ENCODE assay signal across 23 cellular contexts in the genomic region with DNA sequence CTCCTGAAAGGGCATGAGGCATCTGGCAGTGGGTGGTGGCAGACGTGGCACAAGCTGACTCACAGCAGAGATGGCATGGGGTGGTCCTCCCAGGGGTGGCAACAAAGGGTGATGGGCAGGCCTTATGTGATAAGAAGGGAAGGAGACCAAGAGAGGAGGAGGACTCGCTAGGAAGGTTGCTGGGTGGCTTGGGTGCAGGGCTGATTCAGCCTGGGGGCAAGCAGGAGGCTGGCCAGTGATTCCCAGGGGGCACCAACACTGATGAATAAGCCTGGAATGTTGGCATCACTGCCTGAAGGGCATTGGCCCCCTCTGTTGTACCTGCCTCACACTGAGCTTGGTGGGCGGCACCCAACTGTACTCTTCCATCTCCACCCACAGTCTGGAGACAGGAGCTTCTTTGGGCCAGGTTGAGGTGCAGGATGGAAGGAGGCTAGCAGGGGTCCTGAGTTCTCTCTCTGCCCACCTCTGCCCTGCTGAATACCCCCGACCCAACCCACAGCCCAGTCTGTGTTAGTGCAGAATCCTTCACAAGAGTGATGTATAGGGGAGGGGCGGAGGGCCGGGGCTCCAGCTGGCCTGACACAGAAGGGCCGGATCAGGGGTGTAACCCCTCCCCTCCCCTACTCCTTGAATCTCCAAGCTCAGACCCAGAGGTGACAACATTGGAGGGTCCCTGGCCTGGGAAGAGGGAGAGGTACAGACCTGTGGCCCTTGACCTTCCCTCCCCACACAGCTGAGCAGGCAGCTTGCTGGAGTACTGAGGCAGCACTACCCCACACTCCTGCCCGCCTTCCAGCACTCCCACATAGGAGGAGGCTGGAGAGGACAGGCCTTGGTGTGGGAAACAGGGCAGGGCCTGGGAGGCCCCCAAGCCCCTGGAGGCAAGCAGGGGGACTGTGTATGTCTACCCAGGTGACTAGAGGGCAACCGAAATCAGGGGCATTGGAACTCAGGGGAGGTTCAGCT. TPM values are rescaled to one million over a fixed set of nuclear protein-coding genes. Genes with fewer than 3 reads are reported as not detected.
A peak's percentile ranks its signal among the peaks of the same experiment; 100 is the strongest.
DNase-seq lines count a peak whose midpoint lies in the region; ATAC-seq and TF ChIP-seq lines count a peak whose summit lies in the region.
"Had no signal": no experiment of that assay in that cellular context is flagged by ENCODE, and none has a peak within 500 bp of the region (broad histone marks: within the 10 kb centered on the region; RNA-seq: fewer than 3 reads in every experiment).

No MANE protein-coding gene starts in this region.

- H3K27me3 Mint-ChIP-seq in endodermal cell (ENCODE audit: insufficient read depth): peaks cover 80% of the 10 kb centered on the region
- peaks cover 21 to 32% of the 10 kb centered on the region in 2 donors for H3K27me3 Mint-ChIP-seq in CD4-positive, alpha-beta memory T cell

- no peak overlapping the region for H3K27ac Mint-ChIP-seq in endodermal cell
- H3K27ac Mint-ChIP-seq in CD4-positive, alpha-beta memory T cell: peak overlapping the region in 1 of 7 donors; percentile 52
- H3K27ac Mint-ChIP-seq: activated CD8-positive, alpha-beta memory T cell treated with anti-CD3 and anti-CD28 coated beads, Interleukin-2, amount 10 ng/mL, durations not matched to agents 7 days and 5 days; H9 had no signal

- POLR2A ChIA-PET in CD4-positive, alpha-beta memory T cell (lab: Charles Lee; ENCODE audit: partially characterized antibody): no interaction called here

- intact Hi-C loops in esophagus muscularis mucosa (cut with DNase I): no loop called here
- intact Hi-C loops in CD4-positive, alpha-beta memory T cell (cut with micrococcal nuclease): no loop called here

- H3K4me2 ChIP-seq in BLaER1 treated with 17β-estradiol and CSF1 and Interleukin-3, amounts not matched to agents 10 nM and 100 nM: peak overlapping the region in 8 of 11 experiments; percentile 7 to 66 (median 40); a peak in 13 of 22 replicates
- H3K4me2 ChIP-seq: PC-9 had no signal

- H3K4me3 ChIP-seq in BLaER1 treated with 17β-estradiol and CSF1 and Interleukin-3, amounts not matched to agents 10 nM and 100 nM: no peak overlapping the region
- H3K4me3 ChIP-seq in endodermal cell (ENCODE audit: low read length): no peak overlapping the region
- no peak overlapping the region for H3K4me3 ChIP-seq in esophagus muscularis mucosa
- H3K4me3 ChIP-seq in CD4-positive, alpha-beta memory T cell (ENCODE audit: low read length in 2 of 2): no peak overlapping the region
- H3K4me3 ChIP-seq: PC-9, SJCRH30, vagina had no signal

- 75 to 79% methylated on average over 1 to 9 of the region's 9 CpGs for WGBS in endodermal cell (ENCODE audit: insufficient coverage in 1 of 2, insufficient read length in 1 of 2), 2 experiments
- WGBS in esophagus muscularis mucosa: 84% methylated on average over 8 of the region's 9 CpGs

- TF ChIP-seq POLR2A in esophagus muscularis mucosa (IDR thresholded peaks at IDR 0.05; ENCODE audit: low read depth): no peak

- peaks cover 21 to 38% (median 35%) of the 10 kb centered on the region in 10 experiments for H3K4me1 ChIP-seq in BLaER1 treated with 17β-estradiol and CSF1 and Interleukin-3, amounts not matched to agents 10 nM and 100 nM
- H3K4me1 ChIP-seq in endodermal cell (ENCODE audit: control insufficient read depth, insufficient read depth, low read length) (no peaks in the 10 kb centered on the region), esophagus muscularis mucosa (peaks cover 14 to 23% (median 21%) of the 10 kb centered on the region in 4 donors)
- peaks cover 16% of the 10 kb centered on the region for H3K4me1 ChIP-seq in CD4-positive, alpha-beta memory T cell (ENCODE audit: insufficient read depth, low read length)
- H3K4me1 ChIP-seq: Caco-2, SJCRH30 had no signal

- no peaks in the 10 kb centered on the region for H3K9me3 Mint-ChIP-seq in endodermal cell
- peaks cover 0 to 2% (median 0%) of the 10 kb centered on the region in 8 donors for H3K9me3 Mint-ChIP-seq in CD4-positive, alpha-beta memory T cell
- H3K9me3 Mint-ChIP-seq: H9 had no signal

- H3K27ac ChIP-seq in BLaER1 treated with 17β-estradiol and CSF1 and Interleukin-3, amounts not matched to agents 10 nM and 100 nM: no peak overlapping the region
- H3K27ac ChIP-seq in endodermal cell (ENCODE audit: low read depth, low read length) (no peak overlapping the region), esophagus muscularis mucosa (replicated peaks in 1 of 4) (no peak overlapping the region)
- no peak overlapping the region for H3K27ac ChIP-seq in CD4-positive, alpha-beta memory T cell (ENCODE audit: low read depth, low read length)
- H3K27ac ChIP-seq: PC-9, SJCRH30, vagina had no signal

- H3K4me1 Mint-ChIP-seq in endodermal cell: peaks cover 1% of the 10 kb centered on the region
- peaks cover 6 to 17% (median 8%) of the 10 kb centered on the region in 4 donors for H3K4me1 Mint-ChIP-seq in CD4-positive, alpha-beta memory T cell

- peak; percentile 61 for DNase-seq in NCI-H226
- DNase-seq in endodermal cell: peak; percentile 66
- DNase-seq in omental fat pad (ENCODE audit: low spot score): no peak
- no peak for DNase-seq in esophagus muscularis mucosa (ENCODE audit: extremely low spot score)
- DNase-seq in CD4-positive, alpha-beta memory T cell: no peak
- no peak for DNase-seq in activated CD8-positive, alpha-beta memory T cell treated with anti-CD3 and anti-CD28 coated beads, Interleukin-2, amount 50 U/mL, for 48 hours
- DNase-seq: activated CD8-positive, alpha-beta memory T cell treated with anti-CD3 and anti-CD28 coated beads, Interleukin-2, amount 10 ng/mL, durations not matched to agents 7 days and 5 days; activated effector memory CD4-positive, alpha-beta T cell treated with anti-CD3 and anti-CD28 coated beads, Interleukin-2, amount 50 U/mL, for 16 hours; Caco-2; H9; hippocampal formation; KBM-7; NCI-H1092; NCI-H526 treated with DMSO at 0.1 percent for 48 hours; SJCRH30; stimulated activated CD4-positive, alpha-beta T cell treated with anti-CD3 and anti-CD28 coated beads, Interleukin-2, amount 100 ng/mL, for 24 hours had no signal

- peak; percentile 15 for ATAC-seq in omental fat pad (ENCODE audit: low FRiP score)
- ATAC-seq in HG02840 (IDR thresholded peaks at IDR 0.05; ENCODE audit: low FRiP score, unreplicated experiment): no peak
- ATAC-seq: activated CD8-positive, alpha-beta memory T cell treated with anti-CD3 and anti-CD28 coated beads, Interleukin-2, amount 10 ng/mL, durations not matched to agents 7 days and 5 days had no signal

- peaks cover 0 to 50% (median 20%) of the 10 kb centered on the region in 11 experiments; a peak in 16 of 22 replicates for H4K20me1 ChIP-seq in BLaER1 treated with 17β-estradiol and CSF1 and Interleukin-3, amounts not matched to agents 10 nM and 100 nM

- H3K9ac ChIP-seq in BLaER1 treated with 17β-estradiol and CSF1 and Interleukin-3, amounts not matched to agents 10 nM and 100 nM: no peak overlapping the region
- no peak overlapping the region for H3K9ac ChIP-seq in endodermal cell (ENCODE audit: extremely low read depth, low read length, poor library complexity, severe bottlenecking)

- CTCF ChIA-PET in CD4-positive, alpha-beta memory T cell (lab: Charles Lee; ENCODE audit: partially characterized antibody): interaction anchor here (0.8 to 2.1 kb wide), 3 partner anchors 9 to 17 kb away, joined by 3 to 6 read pairs (median 4); no protein-coding TSS in a partner anchor

- no peak for TF ChIP-seq CTCF in endodermal cell (conservative IDR thresholded peaks at IDR 0.05)
- TF ChIP-seq CTCF in omental fat pad (IDR thresholded peaks at IDR 0.05): no peak
- TF ChIP-seq CTCF in esophagus muscularis mucosa (IDR thresholded peaks at IDR 0.05): no peak

- H3K36me3 ChIP-seq in BLaER1 treated with 17β-estradiol and CSF1 and Interleukin-3, amounts not matched to agents 10 nM and 100 nM: no peaks in the 10 kb centered on the region
- H3K36me3 ChIP-seq in endodermal cell (ENCODE audit: control insufficient read depth, insufficient read depth, low read length) (no peaks in the 10 kb centered on the region), esophagus muscularis mucosa (no peaks in the 10 kb centered on the region)
- H3K36me3 ChIP-seq in CD4-positive, alpha-beta memory T cell (ENCODE audit: insufficient read depth, low read length): no peaks in the 10 kb centered on the region
- H3K36me3 ChIP-seq: SJCRH30, vagina had no signal

- H3K9me3 ChIP-seq in BLaER1 treated with 17β-estradiol and CSF1 and Interleukin-3, amounts not matched to agents 10 nM and 100 nM (replicated peaks in 1 of 11): no peaks in the 10 kb centered on the region
- H3K9me3 ChIP-seq in endodermal cell (ENCODE audit: control insufficient read depth, low read length) (no peaks in the 10 kb centered on the region), esophagus muscularis mucosa (no peaks in the 10 kb centered on the region)
- H3K9me3 ChIP-seq in CD4-positive, alpha-beta memory T cell (ENCODE audit: control insufficient read depth in 1 of 2, low read length in 2 of 2): no peaks in the 10 kb centered on the region
- H3K9me3 ChIP-seq: Caco-2, SJCRH30, vagina had no signal

- peak overlapping the region; percentile 51 for H3K4me3 Mint-ChIP-seq in endodermal cell
- H3K4me3 Mint-ChIP-seq in CD4-positive, alpha-beta memory T cell: peak overlapping the region in 4 of 8 donors; percentile 63 to 77 (median 66)
- H3K4me3 Mint-ChIP-seq: activated CD8-positive, alpha-beta memory T cell treated with anti-CD3 and anti-CD28 coated beads, Interleukin-2, amount 10 ng/mL, durations not matched to agents 7 days and 5 days had no signal

- H3K27me3 ChIP-seq in BLaER1 treated with 17β-estradiol and CSF1 and Interleukin-3, amounts not matched to agents 10 nM and 100 nM: peaks cover 46 to 67% (median 57%) of the 10 kb centered on the region in 11 experiments
- H3K27me3 ChIP-seq in endodermal cell (ENCODE audit: control insufficient read depth, insufficient read depth, low read length, poor library complexity, severe bottlenecking) (peaks cover 82% of the 10 kb centered on the region), esophagus muscularis mucosa (peaks cover 0 to 52% (median 19%) of the 10 kb centered on the region in 4 donors)
- peaks cover 19% of the 10 kb centered on the region for H3K27me3 ChIP-seq in CD4-positive, alpha-beta memory T cell (ENCODE audit: insufficient read depth, low read length)
- H3K27me3 ChIP-seq: SJCRH30, vagina had no signal

- TF ChIP-seq EP300 in esophagus muscularis mucosa (IDR thresholded peaks at IDR 0.05): no peak

- H3K36me3 Mint-ChIP-seq in endodermal cell (ENCODE audit: low read depth): no peaks in the 10 kb centered on the region
- H3K36me3 Mint-ChIP-seq in CD4-positive, alpha-beta memory T cell: no peaks in the 10 kb centered on the region
- H3K36me3 Mint-ChIP-seq: activated CD8-positive, alpha-beta memory T cell treated with anti-CD3 and anti-CD28 coated beads, Interleukin-2, amount 10 ng/mL, durations not matched to agents 7 days and 5 days had no signal

RNA-seq across cellular contexts. Expression of a gene that starts 2.6 kb away (rescaled TPM):
- under 1 TPM; 0.35 to 0.46 TPM for total RNA-seq in endodermal cell
- 1.3 TPM for polyA plus RNA-seq in endodermal cell (2013, experiment 1 of 2)
- polyA plus RNA-seq in endodermal cell (2013, experiment 2 of 2): 1.2 TPM
- total RNA-seq in omental fat pad: under 1 TPM in 2 of 4 donors, not detected in 2; 0.56 to 0.60 TPM
- total RNA-seq in esophagus muscularis mucosa: under 1 TPM in 2 of 4 donors, not detected in 2; 0.17 to 0.29 TPM
- total RNA-seq in CD4-positive, alpha-beta memory T cell: not detected
- not detected for polyA plus RNA-seq in CD4-positive, alpha-beta memory T cell
- total RNA-seq: activated CD8-positive, alpha-beta memory T cell treated with anti-CD3 and anti-CD28 coated beads, Interleukin-2, amount 10 ng/mL, durations not matched to agents 7 days and 5 days; SJCRH30; T-helper 2 cell treated with Interferon-gamma antibody and Interleukin-4, amounts not matched to agents 100 ng/mL and 5 ng/mL, for 36 hours had no signal

RNA-seq across cellular contexts. Expression of a gene that starts 23.1 kb away (rescaled TPM):
- total RNA-seq in endodermal cell: 1,000 to 10,000 TPM; 1,782 to 1,829 TPM
- polyA plus RNA-seq in endodermal cell (2013, experiment 1 of 2): 2,533 TPM
- polyA plus RNA-seq in endodermal cell (2013, experiment 2 of 2): 2,401 TPM
- total RNA-seq in omental fat pad: 1,000 to 10,000 TPM; 2,414 to 2,833 (median 2,579) TPM
- total RNA-seq in esophagus muscularis mucosa: 1,000 to 10,000 TPM; 1,760 to 2,905 (median 2,361) TPM
- total RNA-seq in CD4-positive, alpha-beta memory T cell: 1,000 to 10,000 TPM; 3,210 to 3,299 TPM
- 1,000 to 10,000 TPM; 2,224 to 3,294 TPM for polyA plus RNA-seq in CD4-positive, alpha-beta memory T cell

RNA-seq across cellular contexts. Expression of a gene that starts 25.7 kb away (rescaled TPM):
- total RNA-seq in endodermal cell: 10 to 100 TPM; 12.2 to 13.2 TPM
- polyA plus RNA-seq in endodermal cell (2013, experiment 1 of 2): 15.9 TPM
- 12.4 TPM for polyA plus RNA-seq in endodermal cell (2013, experiment 2 of 2)
- 1 to 10 TPM; 3.2 to 3.7 (median 3.5) TPM for total RNA-seq in omental fat pad
- 1 to 10 TPM; 3.1 to 8.0 (median 5.4) TPM for total RNA-seq in esophagus muscularis mucosa
- 10 to 100 TPM; 22.2 to 25.7 TPM for total RNA-seq in CD4-positive, alpha-beta memory T cell
- polyA plus RNA-seq in CD4-positive, alpha-beta memory T cell: 1 to 10 TPM in 1 of 2 donors, under 1 TPM in 1; 0.20 to 2.0 TPM

RNA-seq across cellular contexts. Expression of a gene that starts 57.2 kb away (rescaled TPM):
- total RNA-seq in endodermal cell (not detected), omental fat pad (not detected), esophagus muscularis mucosa (1 to 10 TPM in 1 of 4 donors, not detected in 3; 1.7 TPM)
- not detected for polyA plus RNA-seq in endodermal cell (2013, experiment 1 of 2)
- not detected for polyA plus RNA-seq in endodermal cell (2013, experiment 2 of 2)
- not detected for total RNA-seq in CD4-positive, alpha-beta memory T cell
- polyA plus RNA-seq in CD4-positive, alpha-beta memory T cell: not detected
- total RNA-seq: Caco-2; Daoy; H9; osteocyte; PC-9; SJCRH30; T-helper 2 cell treated with Interferon-gamma antibody and Interleukin-4, amounts not matched to agents 100 ng/mL and 5 ng/mL, for 36 hours; vagina had no signal

Comparison
In these comparisons a context has a peak if more than half of its experiments do, and no peak if none do; other contexts are left out.
1. DNase-seq: peak in NCI-H226 (single experiment) and endodermal cell (single experiment); none in omental fat pad (single experiment), esophagus muscularis mucosa (single experiment), CD4-positive, alpha-beta memory T cell (0 of 5) and activated CD8-positive, alpha-beta memory T cell treated with anti-CD3 and anti-CD28 coated beads, Interleukin-2, amount 50 U/mL, for 48 hours (single experiment).